Comparison of ENCODE assay signal across 14 cellular contexts in the genomic region with DNA sequence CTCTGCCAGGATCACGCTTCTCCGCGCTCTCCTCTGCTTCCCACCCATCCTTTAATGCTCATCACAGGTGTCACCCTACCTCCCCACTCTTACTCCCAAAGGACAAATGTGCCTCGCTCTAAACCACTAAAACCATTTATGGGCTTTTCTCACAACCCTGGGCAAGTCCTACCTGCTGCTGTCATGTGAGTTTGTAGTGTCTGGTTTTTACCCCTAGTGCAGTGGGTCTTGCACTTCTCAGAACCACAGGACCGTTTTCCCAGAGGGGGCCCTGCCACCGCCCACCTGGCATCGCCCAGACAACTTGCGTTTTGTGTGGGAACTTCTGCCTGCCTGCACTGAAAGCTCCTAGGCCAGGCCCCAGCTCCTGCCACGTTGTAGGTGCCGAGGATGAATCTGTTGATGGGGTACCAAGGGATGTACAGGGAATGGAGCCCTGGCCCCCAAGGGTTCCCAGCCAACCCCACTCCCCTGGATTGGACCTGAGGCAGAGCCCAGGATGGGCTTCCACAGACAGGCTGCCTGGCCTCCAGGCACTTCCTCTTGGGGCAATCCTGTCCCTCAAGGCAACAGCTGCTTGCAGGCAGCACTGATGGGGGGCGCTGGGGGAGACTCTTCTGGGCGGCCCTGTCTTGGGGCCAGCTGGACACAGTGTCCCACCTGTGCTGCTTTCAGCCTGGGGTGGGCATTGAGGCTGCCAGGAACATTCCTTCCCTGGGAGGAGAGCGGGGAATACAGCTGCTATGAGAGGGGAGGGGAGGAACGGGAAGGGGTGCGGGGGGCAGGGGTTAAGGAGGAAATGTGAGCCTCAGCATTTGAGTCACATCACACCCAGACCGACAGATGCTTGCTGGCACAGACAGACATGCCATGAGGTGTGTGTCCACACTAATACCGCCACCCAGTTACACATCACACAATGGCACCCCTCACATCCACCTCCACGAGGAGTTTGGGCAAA.
DNase-seq lines count a peak whose midpoint lies in the region; ATAC-seq and TF ChIP-seq lines count a peak whose summit lies in the region.
"Had no signal": no experiment of that assay in that cellular context is flagged by ENCODE, and none has a peak within 500 bp of the region (broad histone marks: within the 10 kb centered on the region; RNA-seq: fewer than 3 reads in every experiment).

No MANE protein-coding gene starts in this region.

- intact Hi-C loops in left ventricle myocardium superior (cut with micrococcal nuclease) (no loop called here), cardiac septum (cut with DNase I) (no loop called here), mammary epithelial cell (cut with micrococcal nuclease) (no loop called here)

- no peaks in the 10 kb centered on the region for H3K9me3 Mint-ChIP-seq in nephron

- WGBS in mammary epithelial cell (ENCODE audit: low coverage, missing lambda C conversion rate) = 69% methylated on average over 13 of the region's 18 CpGs

- ATAC-seq in left ventricle myocardium superior (peak; percentile 9), HG03095 (IDR thresholded peaks at IDR 0.05; ENCODE audit: unreplicated experiment) (no peak), GM18498 (IDR thresholded peaks at IDR 0.05; ENCODE audit: unreplicated experiment) (no peak)
- ATAC-seq: left lung had no signal

- H3K9me3 ChIP-seq in mammary epithelial cell (replicated peaks; ENCODE audit: insufficient read depth, low read length) = no peaks in the 10 kb centered on the region
- H3K9me3 ChIP-seq: left lung had no signal

- in situ Hi-C loops in mammary epithelial cell (cut with MboI; ENCODE audit: low sequenced_read_pairs in 2 of 2) = no loop called here

- dilution Hi-C loops in mammary epithelial cell (cut with HindIII; ENCODE audit: low sequenced_read_pairs) = no loop called here

- no peaks in the 10 kb centered on the region for H3K36me3 ChIP-seq in mammary epithelial cell (ENCODE audit: insufficient read depth, low read length)
- H3K36me3 ChIP-seq: left lung had no signal

- no peaks in the 10 kb centered on the region for H4K20me1 ChIP-seq in mammary epithelial cell (ENCODE audit: insufficient read depth, low read length)

- H3K27ac ChIP-seq in mammary epithelial cell (ENCODE audit: insufficient read depth, low read depth, low read length) = peak overlapping the region; percentile 85
- H3K27ac ChIP-seq: left lung, VCaP had no signal

- peaks cover 41% of the 10 kb centered on the region for H3K4me1 ChIP-seq in mammary epithelial cell (ENCODE audit: insufficient read depth, low read length)

- H3K27ac Mint-ChIP-seq in nephron = peak overlapping the region; percentile 76 to 91 (median 77)
- H3K27ac Mint-ChIP-seq: activated naive CD8-positive, alpha-beta T cell had no signal

- H3K4me3 Mint-ChIP-seq in nephron = peak overlapping the region in 1 of 3 experiments; percentile 31
- H3K4me3 Mint-ChIP-seq: activated naive CD8-positive, alpha-beta T cell had no signal

- peaks cover 80% of the 10 kb centered on the region for H3K4me1 Mint-ChIP-seq in nephron

- H3K27me3 ChIP-seq in mammary epithelial cell (ENCODE audit: insufficient read depth, low read length) = no peaks in the 10 kb centered on the region
- H3K27me3 ChIP-seq: left lung had no signal

- DNase-seq in left ventricle myocardium superior = no peak
- DNase-seq in cardiac septum (ENCODE audit: low spot score) = no peak
- DNase-seq in mammary epithelial cell = no peak
- no peak for DNase-seq in effector CD8-positive, alpha-beta T cell (lab: John Stamatoyannopoulos, UW)
- DNase-seq in NCI-H1417 (lab: John Stamatoyannopoulos, UW) = no peak
- DNase-seq: activated CD8-positive, alpha-beta memory T cell treated with anti-CD3 and anti-CD28 coated beads, Interleukin-2, amount 50 U/mL, for 4 hours; DMS 273 treated with DMSO at 0.1 percent for 48 hours; MM.1S had no signal

- H3K4me2 ChIP-seq in mammary epithelial cell (ENCODE audit: insufficient read depth, low read depth, low read length) = no peak overlapping the region

- CTCF ChIA-PET in mammary epithelial cell (lab: Charles Lee; ENCODE audit: low non-redundant PET) = interaction anchor here (0.6 kb wide), 1 partner anchor 527 kb away, joined by 13 read pairs; no protein-coding TSS in a partner anchor

- BruUV-seq in mammary epithelial cell (replicated peaks; lab: Mats Ljungman, UMichigan) = no TSS peak

- no peak for TF ChIP-seq CTCF in mammary epithelial cell (conservative IDR thresholded peaks at IDR 0.05 in 1 of 2, IDR thresholded peaks at IDR 0.05 in 1 of 2; ENCODE audit: extremely low read depth in 1 of 2, insufficient read depth in 1 of 2, low read depth in 1 of 2, low read length in 2 of 2)
- no peak for TF ChIP-seq CTCF in nephron (IDR thresholded peaks at IDR 0.05; ENCODE audit: unreplicated experiment in 3 of 3)

- H3K36me3 Mint-ChIP-seq in nephron (ENCODE audit: low read depth) = no peaks in the 10 kb centered on the region

- no peak overlapping the region for H3K9ac ChIP-seq in mammary epithelial cell (ENCODE audit: insufficient read depth, low read length)

- no peaks in the 10 kb centered on the region for H3K79me2 ChIP-seq in mammary epithelial cell (ENCODE audit: insufficient read depth, low read length)

- no peak overlapping the region for H3K4me3 ChIP-seq in mammary epithelial cell (replicated peaks in 1 of 3; ENCODE audit: insufficient read depth in 1 of 3, low read depth in 2 of 3, low read length in 3 of 3)
- H3K4me3 ChIP-seq: left lung had no signal

- peaks cover 6% of the 10 kb centered on the region for H3K27me3 Mint-ChIP-seq in nephron (ENCODE audit: low read depth)
- H3K27me3 Mint-ChIP-seq: activated naive CD8-positive, alpha-beta T cell had no signal

- no peak overlapping the region for H2AFZ ChIP-seq in mammary epithelial cell (ENCODE audit: low read depth, low read length)
